In the genomic region with DNA sequence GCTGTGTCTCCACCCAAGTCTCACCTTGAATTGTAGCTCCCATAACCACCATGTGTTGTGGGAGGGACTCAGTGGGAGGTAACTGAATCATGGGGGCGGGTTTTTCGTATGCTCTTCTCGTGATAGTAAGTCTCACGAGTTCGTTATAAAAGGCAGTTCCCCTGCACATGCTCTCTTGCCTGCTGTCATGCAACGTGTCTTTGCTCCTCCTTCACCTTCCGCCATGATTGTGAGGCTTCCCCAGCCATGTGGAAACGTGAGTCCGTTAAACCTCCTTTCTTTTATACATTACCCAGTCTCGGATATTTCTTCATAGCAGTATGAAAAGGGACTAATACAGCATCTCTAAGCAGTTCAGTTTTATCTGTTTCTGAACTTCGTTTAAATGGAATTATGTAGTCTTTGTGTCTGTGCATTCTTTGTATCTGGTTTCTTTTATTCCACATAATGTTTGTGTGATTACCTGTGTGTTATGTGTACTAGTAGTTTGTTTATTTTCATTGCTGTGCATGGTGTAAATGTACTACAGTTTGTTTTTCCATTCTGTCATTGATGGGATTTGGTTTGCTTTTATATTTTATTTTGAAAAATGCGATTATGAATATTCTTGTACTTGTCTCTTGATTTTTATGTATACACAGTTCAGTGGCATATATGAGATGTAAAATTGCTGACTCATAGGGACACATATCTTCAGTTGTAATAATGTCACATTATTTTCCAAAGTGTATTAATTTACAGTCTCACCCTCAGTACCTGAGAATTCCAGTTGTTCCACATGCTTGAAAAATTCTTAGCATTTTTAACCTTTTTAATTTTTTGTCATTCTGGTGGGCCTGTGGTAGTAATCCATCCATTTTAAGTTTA, we compare ENCODE assay signal across 15 cellular contexts.
A peak's percentile ranks its signal among the peaks of the same experiment; 100 is the strongest.
DNase-seq lines count a peak whose midpoint lies in the region; TF ChIP-seq lines count a peak whose summit lies in the region.
"Had no signal": no experiment of that assay in that cellular context is flagged by ENCODE, and none has a peak within 500 bp of the region (broad histone marks: within the 10 kb centered on the region; RNA-seq: fewer than 3 reads in every experiment).

No MANE protein-coding gene starts in this region.

- peak overlapping the region; percentile 12; the same call in 1 of the 2 replicates for H3K4me3 ChIP-seq in LNCaP clone FGC (ENCODE audit: low read depth, low read length)
- H3K4me3 ChIP-seq: GM12878, GM23338 had no signal

- DNase-seq in NCI-H82 (lab: John Stamatoyannopoulos, UW): peak; percentile 64
- DNase-seq in NCI-H82 treated with DMSO at 0.1 percent for 48 hours (lab: John Stamatoyannopoulos, UW; ENCODE audit: unreplicated experiment): no peak
- no peak for DNase-seq in LNCaP clone FGC (ENCODE audit: low read depth)
- DNase-seq in SHP77 treated with DMSO at 0.1 percent for 48 hours (lab: John Stamatoyannopoulos, UW): peak; percentile 35
- DNase-seq in DMS79 (lab: John Stamatoyannopoulos, UW): no peak
- no peak for DNase-seq in cerebellar cortex (ENCODE audit: low spot score)
- no peak for DNase-seq in SW480 (ENCODE audit: low spot score)
- DNase-seq: 8988T; ACHN; C1 segment of cervical spinal cord; CD4-positive, alpha-beta memory T cell; DMS153; H7 had no signal

- no peak for TF ChIP-seq CTCF in LNCaP clone FGC (IDR thresholded peaks at IDR 0.05; ENCODE audit: control insufficient read depth, extremely low read depth, insufficient read depth)

Comparison
In these comparisons a context has a peak if more than half of its experiments do, and no peak if none do; other contexts are left out.
1. DNase-seq: peak in NCI-H82 (single experiment) and SHP77 treated with DMSO at 0.1 percent for 48 hours (single experiment); none in NCI-H82 treated with DMSO at 0.1 percent for 48 hours (single experiment), LNCaP clone FGC (single experiment), DMS79 (single experiment), cerebellar cortex (single experiment) and SW480 (single experiment).